In the genomic region with DNA sequence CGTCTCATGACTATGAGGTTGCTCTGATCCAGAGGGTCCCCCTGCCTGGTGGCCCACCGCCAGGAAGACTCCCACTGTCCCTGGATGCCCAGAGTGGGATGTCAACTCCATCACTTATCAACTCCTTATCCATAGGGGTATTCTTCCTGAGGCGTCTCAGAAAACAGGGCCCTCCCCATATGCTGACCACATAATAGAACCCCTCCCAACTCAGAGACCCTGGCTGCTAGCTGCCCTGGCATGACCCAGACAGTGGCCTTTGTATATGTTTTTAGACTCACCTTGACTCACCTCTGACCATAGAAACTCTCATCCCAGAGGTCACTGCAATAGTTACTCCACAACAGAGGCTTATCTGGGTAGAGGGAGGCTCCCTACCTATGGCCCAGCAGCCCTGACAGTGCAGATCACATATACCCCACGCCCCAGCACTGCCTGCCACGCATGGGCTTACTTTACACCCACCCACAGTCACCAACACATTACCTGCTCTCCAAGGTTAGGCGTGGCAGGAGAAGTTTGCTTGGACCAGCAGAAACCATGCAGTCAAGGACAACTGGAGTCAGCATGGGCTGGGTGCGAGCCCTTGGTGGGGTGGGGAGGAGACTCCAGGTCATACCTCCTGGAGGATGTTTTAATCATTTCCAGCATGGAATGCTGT, we compare ENCODE assay signal across 1 cellular context.
TF ChIP-seq lines count a peak whose summit lies in the region.

No MANE protein-coding gene starts in this region.

TF ChIP-seq in K562, 482 proteins besides CTCF, POLR2A, EP300 and RAD21:
- TF ChIP-seq GABPB1 (CRISPR knock-in tag; IDR thresholded peaks at IDR 0.05), result no peak
- no peak for TF ChIP-seq HES1 (IDR thresholded peaks at IDR 0.05; ENCODE audit: low read depth)
- TF ChIP-seq SMC3 (conservative IDR thresholded peaks at IDR 0.05; ENCODE audit: insufficient read depth, low read depth, low read length), result no peak
- no peak for TF ChIP-seq ELF1 (tag; IDR thresholded peaks at IDR 0.05)
- TF ChIP-seq, protein P1, sequence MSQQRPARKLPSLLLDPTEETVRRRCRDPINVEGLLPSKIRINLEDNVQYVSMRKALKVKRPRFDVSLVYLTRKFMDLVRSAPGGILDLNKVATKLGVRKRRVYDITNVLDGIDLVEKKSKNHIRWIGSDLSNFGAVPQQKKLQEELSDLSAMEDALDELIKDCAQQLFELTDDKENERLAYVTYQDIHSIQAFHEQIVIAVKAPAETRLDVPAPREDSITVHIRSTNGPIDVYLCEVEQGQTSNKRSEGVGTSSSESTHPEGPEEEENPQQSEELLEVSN (IDR thresholded peaks at IDR 0.05; ENCODE audit: borderline replicate concordance in 1 of 2, extremely low read depth in 1 of 2, insufficient read depth in 1 of 2, insufficient read length in 1 of 2, low read depth in 1 of 2, low read length in 1 of 2, poor library complexity in 1 of 2, severe bottlenecking in 1 of 2), result no peak
- no peak for TF ChIP-seq PRPF4 (IDR thresholded peaks at IDR 0.05; ENCODE audit: insufficient read depth, low read depth, low read length, poor library complexity, severe bottlenecking)
- no peak for TF ChIP-seq MXI1 (IDR thresholded peaks at IDR 0.05; ENCODE audit: low read depth, low read length)
- TF ChIP-seq SIRT6 (IDR thresholded peaks at IDR 0.05; ENCODE audit: low read depth, low read length), result no peak
- no peak for TF ChIP-seq FOXA1 (IDR thresholded peaks at IDR 0.05; ENCODE audit: borderline replicate concordance)
- TF ChIP-seq, protein P2, sequence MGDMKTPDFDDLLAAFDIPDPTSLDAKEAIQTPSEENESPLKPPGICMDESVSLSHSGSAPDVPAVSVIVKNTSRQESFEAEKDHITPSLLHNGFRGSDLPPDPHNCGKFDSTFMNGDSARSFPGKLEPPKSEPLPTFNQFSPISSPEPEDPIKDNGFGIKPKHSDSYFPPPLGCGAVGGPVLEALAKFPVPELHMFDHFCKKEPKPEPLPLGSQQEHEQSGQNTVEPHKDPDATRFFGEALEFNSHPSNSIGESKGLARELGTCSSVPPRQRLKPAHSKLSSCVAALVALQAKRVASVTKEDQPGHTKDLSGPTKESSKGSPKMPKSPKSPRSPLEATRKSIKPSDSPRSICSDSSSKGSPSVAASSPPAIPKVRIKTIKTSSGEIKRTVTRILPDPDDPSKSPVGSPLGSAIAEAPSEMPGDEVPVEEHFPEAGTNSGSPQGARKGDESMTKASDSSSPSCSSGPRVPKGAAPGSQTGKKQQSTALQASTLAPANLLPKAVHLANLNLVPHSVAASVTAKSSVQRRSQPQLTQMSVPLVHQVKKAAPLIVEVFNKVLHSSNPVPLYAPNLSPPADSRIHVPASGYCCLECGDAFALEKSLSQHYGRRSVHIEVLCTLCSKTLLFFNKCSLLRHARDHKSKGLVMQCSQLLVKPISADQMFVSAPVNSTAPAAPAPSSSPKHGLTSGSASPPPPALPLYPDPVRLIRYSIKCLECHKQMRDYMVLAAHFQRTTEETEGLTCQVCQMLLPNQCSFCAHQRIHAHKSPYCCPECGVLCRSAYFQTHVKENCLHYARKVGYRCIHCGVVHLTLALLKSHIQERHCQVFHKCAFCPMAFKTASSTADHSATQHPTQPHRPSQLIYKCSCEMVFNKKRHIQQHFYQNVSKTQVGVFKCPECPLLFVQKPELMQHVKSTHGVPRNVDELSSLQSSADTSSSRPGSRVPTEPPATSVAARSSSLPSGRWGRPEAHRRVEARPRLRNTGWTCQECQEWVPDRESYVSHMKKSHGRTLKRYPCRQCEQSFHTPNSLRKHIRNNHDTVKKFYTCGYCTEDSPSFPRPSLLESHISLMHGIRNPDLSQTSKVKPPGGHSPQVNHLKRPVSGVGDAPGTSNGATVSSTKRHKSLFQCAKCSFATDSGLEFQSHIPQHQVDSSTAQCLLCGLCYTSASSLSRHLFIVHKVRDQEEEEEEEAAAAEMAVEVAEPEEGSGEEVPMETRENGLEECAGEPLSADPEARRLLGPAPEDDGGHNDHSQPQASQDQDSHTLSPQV (IDR thresholded peaks at IDR 0.05), result no peak
- TF ChIP-seq ID3 (CRISPR knock-in tag; IDR thresholded peaks at IDR 0.05), result no peak
- TF ChIP-seq ID3 (tag; IDR thresholded peaks at IDR 0.05), result no peak
- TF ChIP-seq PREB (CRISPR knock-in tag; IDR thresholded peaks at IDR 0.05), result no peak
- no peak for TF ChIP-seq RHOXF2B (CRISPR knock-in tag; conservative IDR thresholded peaks at IDR 0.05)
- no peak for TF ChIP-seq ZNF143 (CRISPR knock-in tag; IDR thresholded peaks at IDR 0.05)
- TF ChIP-seq ZNF699 (CRISPR knock-in tag; IDR thresholded peaks at IDR 0.05; ENCODE audit: insufficient replicate concordance), result no peak
- no peak for TF ChIP-seq TRIM25 (IDR thresholded peaks at IDR 0.05; ENCODE audit: borderline replicate concordance)
TF ChIP-seq in K562: peak in this region for 0.
